In the genomic region with DNA sequence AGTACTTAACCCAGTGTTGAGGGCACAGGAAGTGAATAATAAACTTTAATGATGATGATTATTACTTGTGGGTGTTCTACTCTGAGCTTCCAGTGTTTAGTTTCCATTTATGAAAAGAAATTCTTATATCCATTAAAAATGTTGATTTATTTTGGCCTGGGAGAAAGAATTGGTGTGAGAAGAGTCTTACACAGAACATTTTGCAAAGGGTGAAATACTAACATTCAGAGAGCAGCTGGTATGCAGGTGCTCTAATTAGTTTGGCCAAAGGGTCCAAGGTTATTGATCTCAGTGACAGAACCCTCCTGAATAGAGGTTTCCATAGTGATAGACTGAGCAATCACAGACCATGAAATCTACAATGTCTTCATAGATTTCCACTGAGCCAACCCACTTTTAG, we compare ENCODE assay signal across 25 cellular contexts. TPM values are rescaled to one million over a fixed set of nuclear protein-coding genes. Genes with fewer than 3 reads are reported as not detected.
A peak's percentile ranks its signal among the peaks of the same experiment; 100 is the strongest.
DNase-seq lines count a peak whose midpoint lies in the region; ATAC-seq, FAIRE-seq and TF ChIP-seq lines count a peak whose summit lies in the region.
"Had no signal": no experiment of that assay in that cellular context is flagged by ENCODE, and none has a peak within 500 bp of the region (broad histone marks: within the 10 kb centered on the region; RNA-seq: fewer than 3 reads in every experiment).

No MANE protein-coding gene starts in this region.

- no peaks in the 10 kb centered on the region for H3K9me2 ChIP-seq in PC-3 (replicated peaks; ENCODE audit: low read length)

- H3K4me3 Mint-ChIP-seq in glutamatergic neuron (ENCODE audit: unreplicated experiment) = peak overlapping the region; percentile 83
- H3K4me3 Mint-ChIP-seq: activated CD8-positive, alpha-beta memory T cell treated with anti-CD3 and anti-CD28 coated beads, Interleukin-2, amount 10 ng/mL, durations not matched to agents 7 days and 5 days; activated naive CD4-positive, alpha-beta T cell treated with anti-CD3 and anti-CD28 coated beads for 36 hours; CD14-positive monocyte; dendritic cell treated with granulocyte-macrophage colony-stimulating factor and Interleukin-4, amounts not matched to agents 40 ng/mL and 50 ng/mL, for 4 days had no signal

- H3K4me3 ChIP-seq in HepG2 (replicated peaks in 1 of 3; ENCODE audit: insufficient read depth in 1 of 3, low read depth in 2 of 3, low read length in 3 of 3) (peak overlapping the region in 1 of 3 experiments; percentile 5; a peak in 1 of 6 replicates), right lobe of liver (no peak overlapping the region), PC-3 (ENCODE audit: low read length) (no peak overlapping the region)
- H3K4me3 ChIP-seq: lung, testis had no signal

- CTCF ChIA-PET in HepG2 (lab: Yijun Ruan, JAX; ENCODE audit: low intra/inter-chr PET ratio, low total read pairs) = no interaction called here
- CTCF ChIA-PET in PC-3 (lab: Charles Lee) = interaction anchor here (1.0 kb wide), 1 partner anchor 10 kb away, joined by 4 read pairs; no protein-coding TSS in a partner anchor

- peak; percentile 39 for ATAC-seq in HepG2
- no peak for ATAC-seq in right lobe of liver
- no peak for ATAC-seq in PC-3
- no peak for ATAC-seq in GM18498 (IDR thresholded peaks at IDR 0.05; ENCODE audit: unreplicated experiment)
- ATAC-seq: activated CD8-positive, alpha-beta memory T cell treated with anti-CD3 and anti-CD28 coated beads, Interleukin-2, amount 10 ng/mL, durations not matched to agents 7 days and 5 days; activated T-cell treated with anti-CD3 and anti-CD28 coated beads, Interleukin-2, amount 50 U/mL, for 72 hours; GM12878; stimulated activated naive B cell treated with anti-CD40 and anti-IgM and Interleukin-4, amounts not matched to agents 10 μg/mL and 1 μg/mL and 100 μg/mL, for 72 hours had no signal

- no peak overlapping the region for H2AFZ ChIP-seq in HepG2 (ENCODE audit: low read length)
- H2AFZ ChIP-seq in PC-3 (ENCODE audit: low read length) = no peak overlapping the region

- no peaks in the 10 kb centered on the region for H3K9me3 ChIP-seq in HepG2 (ENCODE audit: low read length)
- no peaks in the 10 kb centered on the region for H3K9me3 ChIP-seq in right lobe of liver
- H3K9me3 ChIP-seq in PC-3 (ENCODE audit: low read length) = no peaks in the 10 kb centered on the region
- H3K9me3 ChIP-seq: testis had no signal

- H3K36me3 Mint-ChIP-seq in glutamatergic neuron (ENCODE audit: unreplicated experiment) = no peaks in the 10 kb centered on the region

- H3K27ac ChIP-seq in HepG2 (ENCODE audit: extremely low read length, insufficient read depth, low read length) (peak overlapping the region; percentile 76), right lobe of liver (no peak overlapping the region), PC-3 (ENCODE audit: low read length) (0 out of 2 replicates have a peak overlapping the region, but pooled peaks have one; percentile 3)
- H3K27ac ChIP-seq: testis had no signal

- peak overlapping the region; percentile 76 for H3K27ac Mint-ChIP-seq in glutamatergic neuron (ENCODE audit: unreplicated experiment)
- H3K27ac Mint-ChIP-seq: activated CD8-positive, alpha-beta memory T cell treated with anti-CD3 and anti-CD28 coated beads, Interleukin-2, amount 10 ng/mL, durations not matched to agents 7 days and 5 days; activated naive CD4-positive, alpha-beta T cell treated with anti-CD3 and anti-CD28 coated beads for 36 hours; dendritic cell treated with granulocyte-macrophage colony-stimulating factor and Interleukin-4, amounts not matched to agents 40 ng/mL and 50 ng/mL, for 4 days; stimulated activated naive B cell treated with anti-CD40 and anti-IgM and Interleukin-4, amounts not matched to agents 10 μg/mL and 1 μg/mL and 100 μg/mL, for 72 hours had no signal

- H3K27me3 ChIP-seq in HepG2 (ENCODE audit: control insufficient read depth in 1 of 2, insufficient read depth in 2 of 2, low read length in 2 of 2) (no peaks in the 10 kb centered on the region; a peak in 1 of 5 replicates), right lobe of liver (no peaks in the 10 kb centered on the region), PC-3 (ENCODE audit: low read length) (no peaks in the 10 kb centered on the region)
- H3K27me3 ChIP-seq: testis had no signal

- no peak for TF ChIP-seq CTCF in HepG2 (CRISPR knock-in tag; IDR thresholded peaks at IDR 0.05)
- no peak for TF ChIP-seq CTCF in right lobe of liver (IDR thresholded peaks at IDR 0.05)
- no peak for TF ChIP-seq CTCF in PC-3 (conservative IDR thresholded peaks at IDR 0.05; ENCODE audit: low read depth, low read length)
- TF ChIP-seq CTCF in glutamatergic neuron (IDR thresholded peaks at IDR 0.05; ENCODE audit: partially characterized antibody, unreplicated experiment) = no peak
- no peak for TF ChIP-seq CTCF in GM20000 (IDR thresholded peaks at IDR 0.05; ENCODE audit: extremely low read depth, missing control alignments)

- peak; percentile 28 for FAIRE-seq in HepG2 (lab: Jason Lieb, UNC)
- FAIRE-seq: GM12878 had no signal

- intact Hi-C loops in HepG2 (cut with micrococcal nuclease; ENCODE audit: unreplicated experiment) (loop anchor here (10.0 kb wide), 2 partner anchors 481 to 541 kb away; a partner anchor contains a TSS), right lobe of liver (cut with DNase I) (no loop called here), PC-3 (cut with micrococcal nuclease) (loop anchor here (5.0 kb wide), 1 partner anchor 316 kb away; a partner anchor contains a TSS)

- peaks cover 6% of the 10 kb centered on the region for H3K9me3 Mint-ChIP-seq in glutamatergic neuron (ENCODE audit: unreplicated experiment)
- H3K9me3 Mint-ChIP-seq: activated naive CD4-positive, alpha-beta T cell treated with anti-CD3 and anti-CD28 coated beads for 36 hours; activated T-cell treated with anti-CD3 and anti-CD28 coated beads, Interleukin-2, amount 50 U/mL, for 72 hours; dendritic cell treated with granulocyte-macrophage colony-stimulating factor and Interleukin-4, amounts not matched to agents 40 ng/mL and 50 ng/mL, for 4 days; stimulated activated naive B cell treated with anti-CD40 and anti-IgM and Interleukin-4, amounts not matched to agents 10 μg/mL and 1 μg/mL and 100 μg/mL, for 72 hours had no signal

- peaks cover 14 to 38% of the 10 kb centered on the region in 2 experiments for H3K36me3 ChIP-seq in HepG2 (replicated peaks in 1 of 2; ENCODE audit: control insufficient read depth in 1 of 2, insufficient read depth in 2 of 2, low read length in 2 of 2)
- H3K36me3 ChIP-seq in right lobe of liver = peaks cover 0 to 29% (median 10%) of the 10 kb centered on the region in 4 donors
- peaks cover 28% of the 10 kb centered on the region for H3K36me3 ChIP-seq in PC-3 (ENCODE audit: low read depth, low read length)

- H3K4me1 ChIP-seq in HepG2 (ENCODE audit: insufficient read depth, low read length) (peaks cover 51% of the 10 kb centered on the region), right lobe of liver (peaks cover 0 to 34% (median 9%) of the 10 kb centered on the region in 4 donors), PC-3 (ENCODE audit: insufficient read depth, low read length) (peaks cover 59% of the 10 kb centered on the region)

- H3K4me1 Mint-ChIP-seq in glutamatergic neuron (ENCODE audit: low read depth, unreplicated experiment) = peaks cover 46% of the 10 kb centered on the region

- TF ChIP-seq POLR2A in HepG2 (IDR thresholded peaks at IDR 0.05; ENCODE audit: insufficient read depth in 1 of 2, low read depth in 2 of 2, low read length in 2 of 2) (no peak), right lobe of liver (IDR thresholded peaks at IDR 0.05) (no peak)

- peaks cover 91% of the 10 kb centered on the region for H3K79me2 ChIP-seq in HepG2 (ENCODE audit: insufficient read depth, low read length)
- peaks cover 91% of the 10 kb centered on the region for H3K79me2 ChIP-seq in PC-3 (ENCODE audit: low read length)

- in situ Hi-C loops in HepG2 (cut with HindIII; ENCODE audit: extremely low pct_ligation_motif_present, low pct_unique_long_range_greater_than_20kb) = no loop called here

- DNase-seq in HepG2 (ENCODE audit: low spot score) = peak; percentile 87
- no peak for DNase-seq in right lobe of liver
- no peak for DNase-seq in PC-3
- no peak for DNase-seq in glutamatergic neuron
- no peak for DNase-seq in GM20000 (ENCODE audit: low spot score)
- no peak for DNase-seq in Kasumi-1 (lab: John Stamatoyannopoulos, UW)
- DNase-seq: activated CD4-positive, alpha-beta T cell treated with anti-CD3 and anti-CD28 coated beads for 48 hours; activated CD8-positive, alpha-beta memory T cell treated with anti-CD3 and anti-CD28 coated beads, Interleukin-2, amount 10 ng/mL, durations not matched to agents 7 days and 5 days; activated naive CD4-positive, alpha-beta T cell treated with anti-CD3 and anti-CD28 coated beads for 36 hours; activated T-cell treated with anti-CD3 and anti-CD28 coated beads, Interleukin-2, amount 50 U/mL, for 72 hours; aorta; H7; kidney glomerular epithelial cell; NCI-H2107; NCI-H510A treated with DMSO at 0.1 percent for 48 hours; RPMI8226; stimulated activated CD4-positive, alpha-beta T cell treated with anti-CD3 and anti-CD28 coated beads, Interleukin-4, amount 100 ng/mL, for 1 hour; stimulated activated naive B cell treated with anti-CD40 and anti-IgM and Interleukin-4, amounts not matched to agents 10 μg/mL and 1 μg/mL and 100 μg/mL, for 72 hours; testis had no signal

- H3K9ac ChIP-seq in HepG2 (ENCODE audit: insufficient read depth, low read depth, low read length) (no peak overlapping the region), PC-3 (ENCODE audit: low read length) (no peak overlapping the region)

- peaks cover 3% of the 10 kb centered on the region for H3F3A ChIP-seq in PC-3 (ENCODE audit: low read length, unreplicated experiment)

- H3K27me3 Mint-ChIP-seq in glutamatergic neuron (ENCODE audit: unreplicated experiment) = peaks cover 7% of the 10 kb centered on the region
- H3K27me3 Mint-ChIP-seq: activated CD8-positive, alpha-beta memory T cell treated with anti-CD3 and anti-CD28 coated beads, Interleukin-2, amount 10 ng/mL, durations not matched to agents 7 days and 5 days; dendritic cell treated with granulocyte-macrophage colony-stimulating factor and Interleukin-4, amounts not matched to agents 40 ng/mL and 50 ng/mL, for 4 days; stimulated activated naive B cell treated with anti-CD40 and anti-IgM and Interleukin-4, amounts not matched to agents 10 μg/mL and 1 μg/mL and 100 μg/mL, for 72 hours had no signal

- TF ChIP-seq RAD21 in HepG2 (CRISPR knock-in tag; IDR thresholded peaks at IDR 0.05) = no peak

- BruUV-seq in HepG2 (replicated peaks; lab: Mats Ljungman, UMichigan) = no TSS peak
- BruUV-seq in PC-3 (replicated peaks; lab: Mats Ljungman, UMichigan) = no TSS peak

- H4K20me1 ChIP-seq in HepG2 (ENCODE audit: insufficient read depth, low read length) = peaks cover 46% of the 10 kb centered on the region
- H4K20me1 ChIP-seq in PC-3 (ENCODE audit: low read length) = peaks cover 21% of the 10 kb centered on the region

- peak overlapping the region; percentile 94 for H3K4me2 ChIP-seq in HepG2 (ENCODE audit: low read depth, low read length)
- 0 out of 2 replicates have a peak overlapping the region, but pooled peaks have one; percentile 20 for H3K4me2 ChIP-seq in PC-3 (ENCODE audit: low read length)

- peak in 1 of 2 experiments; percentile 40; a peak in 1 of 4 replicates for TF ChIP-seq EP300 in HepG2 (IDR thresholded peaks at IDR 0.05; ENCODE audit: low read depth in 2 of 2, low read length in 2 of 2)
- no peak for TF ChIP-seq EP300 in HepG2 (CRISPR knock-in tag; IDR thresholded peaks at IDR 0.05; ENCODE audit: borderline replicate concordance)

- POLR2A ChIA-PET in HepG2 (lab: Yijun Ruan, JAX) (interaction anchor here (0.5 to 0.9 kb wide), 2 partner anchors 188 to 269 kb away, joined by 3 read pairs; no protein-coding TSS in a partner anchor), PC-3 (lab: Charles Lee; ENCODE audit: unreplicated experiment) (no interaction called here)

RNA-seq across cellular contexts. Expression of a gene that starts 4.4 kb away (rescaled TPM):
- total RNA-seq in HepG2 (2016; rRNA removed; fragmentation: Illumina TruSeq; extraction: Trizol) (71.2 and 92.8 TPM in 2 replicates), right lobe of liver (10 to 100 TPM; 13.0 to 20.4 (median 17.3) TPM), PC-3 (2014; rRNA removed) (29.0 and 34.8 TPM in 2 replicates), glutamatergic neuron (ENCODE audit: unreplicated experiment) (31.9 TPM)
- total RNA-seq in HepG2 (2016; cell fraction: cytosol; rRNA removed; fragmentation: Illumina TruSeq; extraction: Trizol; ENCODE audit: low read depth) = 47.2 and 53.9 TPM in 2 replicates
- total RNA-seq in HepG2 (2016; cell fraction: insoluble cytoplasmic fraction; rRNA removed; fragmentation: Illumina TruSeq; extraction: Trizol) = 68.4 and 97.8 TPM in 2 replicates
- 55.7 and 63.5 TPM in 2 replicates for total RNA-seq in HepG2 (2016; cell fraction: membrane; rRNA removed; fragmentation: Illumina TruSeq; extraction: Trizol)
- 43.8 and 44.3 TPM in 2 replicates for total RNA-seq in HepG2 (2016; cell fraction: nucleus; rRNA removed; fragmentation: Illumina TruSeq; extraction: Trizol)
- 67.0 and 71.5 TPM in 2 replicates for polyA plus RNA-seq in HepG2 (2011; rRNA removed)
- 45.9 and 56.3 TPM in 2 replicates for polyA plus RNA-seq in HepG2 (2011; cell fraction: cytosol; rRNA removed)
- 61.9 and 63.0 TPM in 2 replicates for polyA plus RNA-seq in HepG2 (2011; cell fraction: nucleus; rRNA removed)
- 47.9 and 61.6 TPM in 2 replicates for polyA plus RNA-seq in HepG2 (2012)
- 20.0 and 20.3 TPM in 2 replicates for polyA plus RNA-seq in HepG2 (2016; cell fraction: cytosol; fragmentation: Illumina TruSeq; extraction: Trizol; ENCODE audit: low read depth)
- polyA plus RNA-seq in HepG2 (2016; cell fraction: insoluble cytoplasmic fraction; fragmentation: Illumina TruSeq; extraction: Trizol; ENCODE audit: low read depth) = 76.4 and 82.6 TPM in 2 replicates
- polyA plus RNA-seq in HepG2 (2016; cell fraction: membrane; fragmentation: Illumina TruSeq; extraction: Trizol; ENCODE audit: low read depth) = 22.2 and 23.0 TPM in 2 replicates
- polyA plus RNA-seq in HepG2 (2016; cell fraction: nucleus; fragmentation: Illumina TruSeq; extraction: Trizol; ENCODE audit: insufficient read depth, low read depth) = 77.5 and 79.8 TPM in 2 replicates
- polyA minus RNA-seq in HepG2 (2011; rRNA and poly(A)+ RNA removed; ENCODE audit: low replicate concordance) = 42.9 and 49.7 TPM in 2 replicates
- polyA minus RNA-seq in HepG2 (2011; cell fraction: cytosol; rRNA and poly(A)+ RNA removed) = 32.4 and 37.8 TPM in 2 replicates
- polyA minus RNA-seq in HepG2 (2011; cell fraction: nucleus; rRNA and poly(A)+ RNA removed) = 18.4 and 28.8 TPM in 2 replicates

RNA-seq across cellular contexts. Expression of a gene that starts 19.1 kb away (rescaled TPM):
- total RNA-seq in HepG2 (2016; rRNA removed; fragmentation: Illumina TruSeq; extraction: Trizol) (not detected in 2 replicates), right lobe of liver (under 1 TPM in 5 of 6 experiments, not detected in 1; 0.09 to 0.31 (median 0.10) TPM), PC-3 (2014; rRNA removed) (15.5 and 15.8 TPM in 2 replicates), glutamatergic neuron (ENCODE audit: unreplicated experiment) (0.07 TPM)
- not detected in 2 replicates for total RNA-seq in HepG2 (2016; cell fraction: cytosol; rRNA removed; fragmentation: Illumina TruSeq; extraction: Trizol; ENCODE audit: low read depth)
- total RNA-seq in HepG2 (2016; cell fraction: insoluble cytoplasmic fraction; rRNA removed; fragmentation: Illumina TruSeq; extraction: Trizol) = not detected in 2 replicates
- total RNA-seq in HepG2 (2016; cell fraction: membrane; rRNA removed; fragmentation: Illumina TruSeq; extraction: Trizol) = not detected in 2 replicates
- total RNA-seq in HepG2 (2016; cell fraction: nucleus; rRNA removed; fragmentation: Illumina TruSeq; extraction: Trizol) = not detected in 2 replicates
- 0.42 and 0.61 TPM in 2 replicates for polyA plus RNA-seq in HepG2 (2011; rRNA removed)
- 0.23 and 0.32 TPM in 2 replicates for polyA plus RNA-seq in HepG2 (2011; cell fraction: cytosol; rRNA removed)
- polyA plus RNA-seq in HepG2 (2011; cell fraction: nucleus; rRNA removed) = 2.7 and 2.9 TPM in 2 replicates
- 0.52 and 1.4 TPM in 2 replicates for polyA plus RNA-seq in HepG2 (2012)
- not detected in 2 replicates for polyA plus RNA-seq in HepG2 (2016; cell fraction: cytosol; fragmentation: Illumina TruSeq; extraction: Trizol; ENCODE audit: low read depth)
- not detected in 2 replicates for polyA plus RNA-seq in HepG2 (2016; cell fraction: insoluble cytoplasmic fraction; fragmentation: Illumina TruSeq; extraction: Trizol; ENCODE audit: low read depth)
- not detected in 2 replicates for polyA plus RNA-seq in HepG2 (2016; cell fraction: membrane; fragmentation: Illumina TruSeq; extraction: Trizol; ENCODE audit: low read depth)
- not detected in 2 replicates for polyA plus RNA-seq in HepG2 (2016; cell fraction: nucleus; fragmentation: Illumina TruSeq; extraction: Trizol; ENCODE audit: insufficient read depth, low read depth)
- 1.1 and 9.5 TPM in 2 replicates for polyA minus RNA-seq in HepG2 (2011; rRNA and poly(A)+ RNA removed; ENCODE audit: low replicate concordance)
- polyA minus RNA-seq in HepG2 (2011; cell fraction: cytosol; rRNA and poly(A)+ RNA removed) = 0.30 TPM in 1 of 2 replicates, not detected in the other
- polyA minus RNA-seq in HepG2 (2011; cell fraction: nucleus; rRNA and poly(A)+ RNA removed) = 3.7 and 4.5 TPM in 2 replicates
- total RNA-seq: activated CD8-positive, alpha-beta memory T cell treated with anti-CD3 and anti-CD28 coated beads, Interleukin-2, amount 10 ng/mL, durations not matched to agents 7 days and 5 days; activated naive CD4-positive, alpha-beta T cell treated with anti-CD3 and anti-CD28 coated beads for 36 hours; GM12878; T-helper 1 cell treated with Interleukin-12 subunit alpha and Interleukin-12 subunit beta and Interleukin-4 antibody, amounts not matched to agents 30 ng/mL and 1 ng/mL, for 36 hours had no signal
- polyA plus RNA-seq: CD14-positive monocyte had no signal

RNA-seq across cellular contexts. Expression of a gene that starts 41.0 kb away (rescaled TPM):
- not detected in 2 replicates for total RNA-seq in HepG2 (2016; rRNA removed; fragmentation: Illumina TruSeq; extraction: Trizol)
- not detected in 2 replicates for total RNA-seq in HepG2 (2016; cell fraction: cytosol; rRNA removed; fragmentation: Illumina TruSeq; extraction: Trizol; ENCODE audit: low read depth)
- not detected in 2 replicates for total RNA-seq in HepG2 (2016; cell fraction: insoluble cytoplasmic fraction; rRNA removed; fragmentation: Illumina TruSeq; extraction: Trizol)
- not detected in 2 replicates for total RNA-seq in HepG2 (2016; cell fraction: membrane; rRNA removed; fragmentation: Illumina TruSeq; extraction: Trizol)
- not detected in 2 replicates for total RNA-seq in HepG2 (2016; cell fraction: nucleus; rRNA removed; fragmentation: Illumina TruSeq; extraction: Trizol)
- polyA plus RNA-seq in HepG2 (2011; rRNA removed) = 0.04 and 0.13 TPM in 2 replicates
- 0.26 TPM in 1 of 2 replicates, not detected in the other for polyA plus RNA-seq in HepG2 (2011; cell fraction: cytosol; rRNA removed)
- polyA plus RNA-seq in HepG2 (2011; cell fraction: nucleus; rRNA removed) = 0.26 TPM in 1 of 2 replicates, not detected in the other
- polyA plus RNA-seq in HepG2 (2012) = 0.47 and 0.64 TPM in 2 replicates
- not detected in 2 replicates for polyA plus RNA-seq in HepG2 (2016; cell fraction: cytosol; fragmentation: Illumina TruSeq; extraction: Trizol; ENCODE audit: low read depth)
- polyA plus RNA-seq in HepG2 (2016; cell fraction: insoluble cytoplasmic fraction; fragmentation: Illumina TruSeq; extraction: Trizol; ENCODE audit: low read depth) = not detected in 2 replicates
- not detected in 2 replicates for polyA plus RNA-seq in HepG2 (2016; cell fraction: membrane; fragmentation: Illumina TruSeq; extraction: Trizol; ENCODE audit: low read depth)
- not detected in 2 replicates for polyA plus RNA-seq in HepG2 (2016; cell fraction: nucleus; fragmentation: Illumina TruSeq; extraction: Trizol; ENCODE audit: insufficient read depth, low read depth)
- polyA minus RNA-seq in HepG2 (2011; rRNA and poly(A)+ RNA removed; ENCODE audit: low replicate concordance) = not detected in 2 replicates
- not detected in 2 replicates for polyA minus RNA-seq in HepG2 (2011; cell fraction: cytosol; rRNA and poly(A)+ RNA removed)
- polyA minus RNA-seq in HepG2 (2011; cell fraction: nucleus; rRNA and poly(A)+ RNA removed) = not detected in 2 replicates
- total RNA-seq in right lobe of liver = not detected
- not detected in 2 replicates for total RNA-seq in PC-3 (2014; rRNA removed)
- total RNA-seq in glutamatergic neuron (ENCODE audit: unreplicated experiment) = 111 TPM
- total RNA-seq: activated CD8-positive, alpha-beta memory T cell treated with anti-CD3 and anti-CD28 coated beads, Interleukin-2, amount 10 ng/mL, durations not matched to agents 7 days and 5 days; aorta; GM12878; lung; T-helper 1 cell treated with Interleukin-12 subunit alpha and Interleukin-12 subunit beta and Interleukin-4 antibody, amounts not matched to agents 30 ng/mL and 1 ng/mL, for 36 hours had no signal
- polyA plus RNA-seq: aorta, CD14-positive monocyte had no signal

Comparison
In these comparisons a context has a peak if more than half of its experiments do, and no peak if none do; other contexts are left out.
1. H3K27ac ChIP-seq: peak in HepG2 (single experiment) and PC-3 (single experiment); none in right lobe of liver (0 of 3).
2. intact Hi-C loops: an anchor here in HepG2 (10.0 kb wide) and PC-3 (5.0 kb wide); none called in right lobe of liver.
3. RNA of a gene that starts 19.1 kb away (total RNA-seq): 15.5 to 15.8 TPM in PC-3; 0.09 to 0.31 TPM in right lobe of liver, 0.07 TPM in glutamatergic neuron (single experiment) and not detected in HepG2; every median in the first group is over 10 times any median in the second.
4. RNA of a gene that starts 41.0 kb away (total RNA-seq): 111 TPM in glutamatergic neuron (single experiment); not detected in HepG2, not detected in right lobe of liver and not detected in PC-3; every median in the first group is over 100 times any median in the second.